ENCODE assay signal across 28 cellular contexts in the genomic region with DNA sequence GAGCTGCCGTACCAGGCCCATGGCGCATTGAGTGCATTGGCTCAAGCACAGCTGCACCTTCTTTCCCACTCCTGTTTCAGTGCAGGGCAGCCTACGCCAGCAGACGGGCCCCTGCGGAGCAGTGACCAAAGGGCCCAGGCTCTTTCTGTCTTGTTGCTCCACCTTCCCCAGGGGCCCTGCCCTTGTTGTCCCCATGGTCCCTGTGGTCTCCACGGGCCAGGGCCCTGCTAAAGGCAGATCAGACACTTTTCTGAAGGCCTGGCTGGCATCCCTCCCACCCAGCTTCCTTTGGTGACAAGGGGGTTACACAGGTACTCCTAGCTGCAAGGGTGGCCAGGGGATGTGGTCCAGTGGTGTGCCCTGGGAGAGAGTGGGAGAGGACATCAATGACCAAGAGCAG.
"Had no signal": no experiment of that assay in that cellular context is flagged by ENCODE, and none has a peak within 500 bp of the region (broad histone marks: within the 10 kb centered on the region; RNA-seq: fewer than 3 reads in every experiment).

No MANE protein-coding gene starts in this region.

- H3K27ac Mint-ChIP-seq: activated CD8-positive, alpha-beta memory T cell treated with anti-CD3 and anti-CD28 coated beads, Interleukin-2, amount 10 ng/mL, durations not matched to agents 7 days and 5 days; activated CD8-positive, alpha-beta T cell treated with anti-CD3 and anti-CD28 coated beads, Interleukin-2, amount 10 ng/mL, durations not matched to agents 7 days and 5 days; activated naive CD8-positive, alpha-beta T cell treated with anti-CD3 and anti-CD28 coated beads, Interleukin-2, amount 10 ng/mL, durations not matched to agents 7 days and 5 days; activated T-helper 2 cell treated with anti-CD3 and anti-CD28 coated beads, Interferon-gamma antibody, Interleukin-2, Interleukin-4, amounts not matched to agents 10 μg/mL and 5 μg/mL and 100 μg/mL, durations not matched to agents 14 hours and 24 hours and 36 hours; natural killer cell; T-helper 17 cell had no signal

- H3K36me3 Mint-ChIP-seq: activated CD8-positive, alpha-beta memory T cell treated with anti-CD3 and anti-CD28 coated beads, Interleukin-2, amount 10 ng/mL, durations not matched to agents 7 days and 5 days; activated naive CD8-positive, alpha-beta T cell treated with anti-CD3 and anti-CD28 coated beads, Interleukin-2, amount 10 ng/mL, durations not matched to agents 7 days and 5 days; natural killer cell had no signal

- H3K27ac ChIP-seq: brain microvascular endothelial cell, esophagus muscularis mucosa, foreskin keratinocyte, heart left ventricle, lower lobe of right lung, testis, transverse colon, uterus had no signal

- DNase-seq: activated CD4-positive, alpha-beta T cell treated with anti-CD3 and anti-CD28 coated beads for 1 hour; activated CD4-positive, alpha-beta T cell treated with anti-CD3 and anti-CD28 coated beads, Interleukin-2, amount 50 U/mL, for 1 hour; activated CD8-positive, alpha-beta memory T cell treated with anti-CD3 and anti-CD28 coated beads, Interleukin-2, amount 10 ng/mL, durations not matched to agents 7 days and 5 days; activated CD8-positive, alpha-beta T cell treated with anti-CD3 and anti-CD28 coated beads, Interleukin-2, amount 10 ng/mL, durations not matched to agents 7 days and 5 days; activated naive CD4-positive, alpha-beta T cell treated with Interleukin-2 at 50 U/mL for 16 hours; activated naive CD8-positive, alpha-beta T cell treated with anti-CD3 and anti-CD28 coated beads, Interleukin-2, amount 10 ng/mL, durations not matched to agents 7 days and 5 days; amniotic stem cell; brain microvascular endothelial cell; caudate nucleus; cortex of kidney; foreskin keratinocyte; hypothalamus; immature natural killer cell; lower lobe of right lung; mesenchymal stem cell; natural killer cell; SK-N-SH; stimulated activated CD4-positive, alpha-beta T cell treated with anti-CD3 and anti-CD28 coated beads, Interleukin-2, amount 100 ng/mL, for 24 hours; stimulated activated naive CD4-positive, alpha-beta T cell; T-helper 17 cell; T1000; testis; transverse colon had no signal

- H3K9me3 Mint-ChIP-seq: activated naive CD8-positive, alpha-beta T cell treated with anti-CD3 and anti-CD28 coated beads, Interleukin-2, amount 10 ng/mL, durations not matched to agents 7 days and 5 days; activated T-helper 2 cell treated with anti-CD3 and anti-CD28 coated beads, Interferon-gamma antibody, Interleukin-2, Interleukin-4, amounts not matched to agents 10 μg/mL and 5 μg/mL and 100 μg/mL, durations not matched to agents 14 hours and 24 hours and 36 hours; immature natural killer cell had no signal

- H3K4me1 ChIP-seq: esophagus muscularis mucosa, foreskin keratinocyte, lower lobe of right lung, testis, transverse colon, uterus had no signal

- H3K36me3 ChIP-seq: brain microvascular endothelial cell, esophagus muscularis mucosa, heart left ventricle, lower lobe of right lung, transverse colon, uterus had no signal

- H3K27me3 ChIP-seq: testis, transverse colon, uterus had no signal

- H3K4me3 Mint-ChIP-seq: activated CD8-positive, alpha-beta memory T cell treated with anti-CD3 and anti-CD28 coated beads, Interleukin-2, amount 10 ng/mL, durations not matched to agents 7 days and 5 days; activated CD8-positive, alpha-beta T cell treated with anti-CD3 and anti-CD28 coated beads, Interleukin-2, amount 10 ng/mL, durations not matched to agents 7 days and 5 days; activated naive CD8-positive, alpha-beta T cell treated with anti-CD3 and anti-CD28 coated beads, Interleukin-2, amount 10 ng/mL, durations not matched to agents 7 days and 5 days; immature natural killer cell; natural killer cell had no signal

- H3K4me3 ChIP-seq: esophagus muscularis mucosa, heart left ventricle, lower lobe of right lung, smooth muscle cell, testis, transverse colon, uterus had no signal

- H3K9ac ChIP-seq: SK-N-SH had no signal

- H3K9me3 ChIP-seq: lower lobe of right lung, SK-N-SH, testis, transverse colon, uterus had no signal

- H3K4me1 Mint-ChIP-seq: activated CD8-positive, alpha-beta memory T cell treated with anti-CD3 and anti-CD28 coated beads, Interleukin-2, amount 10 ng/mL, durations not matched to agents 7 days and 5 days; activated naive CD8-positive, alpha-beta T cell treated with anti-CD3 and anti-CD28 coated beads, Interleukin-2, amount 10 ng/mL, durations not matched to agents 7 days and 5 days had no signal
